9 cellular contexts compared by ENCODE assay signal in genomic region chr11:12224537-12224893, GRCh38.
A peak's percentile ranks its signal among the peaks of the same experiment; 100 is the strongest.
DNase-seq lines count a peak whose midpoint lies in the region; ATAC-seq and TF ChIP-seq lines count a peak whose summit lies in the region.
"Had no signal": no experiment of that assay in that cellular context is flagged by ENCODE, and none has a peak within 500 bp of the region (broad histone marks: within the 10 kb centered on the region; RNA-seq: fewer than 3 reads in every experiment).

No MANE protein-coding gene starts in this region.

- peak overlapping the region; percentile 85 for H3K27ac Mint-ChIP-seq in activated naive CD4-positive, alpha-beta T cell treated with anti-CD3 and anti-CD28 coated beads, Interleukin-2, amount 50 U/mL, for 24 hours

- ATAC-seq in GM18873 (IDR thresholded peaks at IDR 0.05; ENCODE audit: low FRiP score, unreplicated experiment) (peak; percentile 97), HG03097 (IDR thresholded peaks at IDR 0.05; ENCODE audit: low FRiP score, unreplicated experiment) (peak; percentile 96), SK-N-SH treated with all-trans-retinoic acid at 6 μM for 48 hours (peak; percentile 92)

- peak overlapping the region; percentile 77 to 78 for H3K27ac ChIP-seq in right atrium auricular region

- DNase-seq in right atrium auricular region (ENCODE audit: low spot score): peak; percentile 82
- DNase-seq in stimulated activated CD4-positive, alpha-beta T cell treated with anti-CD3 and anti-CD28 coated beads, Interleukin-4, amount 100 ng/mL, for 48 hours (ENCODE audit: low read depth in 2 of 2): peak; percentile 84 to 85
- DNase-seq in SK-N-DZ (ENCODE audit: low spot score): no peak
- no peak for DNase-seq in LoVo (ENCODE audit: low spot score)

- H3K36me3 Mint-ChIP-seq in activated naive CD4-positive, alpha-beta T cell treated with anti-CD3 and anti-CD28 coated beads, Interleukin-2, amount 50 U/mL, for 24 hours: peaks cover 4% of the 10 kb centered on the region

- H3K4me3 Mint-ChIP-seq in activated naive CD4-positive, alpha-beta T cell treated with anti-CD3 and anti-CD28 coated beads, Interleukin-2, amount 50 U/mL, for 24 hours: peak overlapping the region; percentile 43
- H3K4me3 Mint-ChIP-seq: brain had no signal

- peaks cover 0 to 62% of the 10 kb centered on the region in 2 donors for H3K4me1 ChIP-seq in right atrium auricular region

- H3K27me3 ChIP-seq in right atrium auricular region: no peaks in the 10 kb centered on the region

- H3K36me3 ChIP-seq in right atrium auricular region: peaks cover 57% of the 10 kb centered on the region

- no peak overlapping the region for H3K4me3 ChIP-seq in right atrium auricular region

- no peak for TF ChIP-seq CTCF in right atrium auricular region (IDR thresholded peaks at IDR 0.05)

- no peaks in the 10 kb centered on the region for H3K9me3 Mint-ChIP-seq in activated naive CD4-positive, alpha-beta T cell treated with anti-CD3 and anti-CD28 coated beads, Interleukin-2, amount 50 U/mL, for 24 hours

- H3K9me3 ChIP-seq in right atrium auricular region: no peaks in the 10 kb centered on the region

- H3K4me1 Mint-ChIP-seq in activated naive CD4-positive, alpha-beta T cell treated with anti-CD3 and anti-CD28 coated beads, Interleukin-2, amount 50 U/mL, for 24 hours: peaks cover 45% of the 10 kb centered on the region

- no peaks in the 10 kb centered on the region for H3K27me3 Mint-ChIP-seq in activated naive CD4-positive, alpha-beta T cell treated with anti-CD3 and anti-CD28 coated beads, Interleukin-2, amount 50 U/mL, for 24 hours
- H3K27me3 Mint-ChIP-seq: brain had no signal

TF ChIP-seq in SK-N-SH treated with all-trans-retinoic acid at 6 μM for 48 hours, 23 proteins besides CTCF, POLR2A, EP300 and RAD21:
- TF ChIP-seq ZNF70 (CRISPR knock-in tag; IDR thresholded peaks at IDR 0.05): no peak
- TF ChIP-seq RARB (CRISPR knock-in tag; IDR thresholded peaks at IDR 0.05): no peak
- TF ChIP-seq ESRRG (CRISPR knock-in tag; IDR thresholded peaks at IDR 0.05): no peak
- TF ChIP-seq OSR1 (CRISPR knock-in tag; IDR thresholded peaks at IDR 0.05): no peak
- no peak for TF ChIP-seq SNAI2 (CRISPR knock-in tag; IDR thresholded peaks at IDR 0.05)
- TF ChIP-seq ZNF565 (CRISPR knock-in tag; conservative IDR thresholded peaks at IDR 0.05; ENCODE audit: low read depth): no peak
- TF ChIP-seq ZFP3 (CRISPR knock-in tag; IDR thresholded peaks at IDR 0.05): no peak
- TF ChIP-seq PPARA (CRISPR knock-in tag; IDR thresholded peaks at IDR 0.05; ENCODE audit: borderline replicate concordance): no peak
- no peak for TF ChIP-seq ARNTL (CRISPR knock-in tag; IDR thresholded peaks at IDR 0.05; ENCODE audit: borderline replicate concordance, low read depth)
- TF ChIP-seq ZNF8 (CRISPR knock-in tag; IDR thresholded peaks at IDR 0.05): no peak
- TF ChIP-seq TSHZ2 (CRISPR knock-in tag; IDR thresholded peaks at IDR 0.05): no peak
- no peak for TF ChIP-seq TCF4 (CRISPR knock-in tag; IDR thresholded peaks at IDR 0.05; ENCODE audit: borderline replicate concordance)
- TF ChIP-seq TOX (CRISPR knock-in tag; IDR thresholded peaks at IDR 0.05; ENCODE audit: borderline replicate concordance): no peak
- TF ChIP-seq CREB5 (CRISPR knock-in tag; IDR thresholded peaks at IDR 0.05; ENCODE audit: low read depth): no peak
- no peak for TF ChIP-seq CSRNP3 (CRISPR knock-in tag; IDR thresholded peaks at IDR 0.05)
- TF ChIP-seq PATZ1 (CRISPR knock-in tag; IDR thresholded peaks at IDR 0.05; ENCODE audit: borderline replicate concordance): no peak
- TF ChIP-seq ISL1 (CRISPR knock-in tag; IDR thresholded peaks at IDR 0.05): no peak
- TF ChIP-seq BACH2 (CRISPR knock-in tag; IDR thresholded peaks at IDR 0.05; ENCODE audit: borderline replicate concordance): no peak
- TF ChIP-seq GLIS3 (CRISPR knock-in tag; IDR thresholded peaks at IDR 0.05): no peak

Comparison
In these comparisons a context has a peak if more than half of its experiments do, and no peak if none do; other contexts are left out.
1. DNase-seq: peak in right atrium auricular region (single experiment) and stimulated activated CD4-positive, alpha-beta T cell treated with anti-CD3 and anti-CD28 coated beads, Interleukin-4, amount 100 ng/mL, for 48 hours (2 of 2); none in SK-N-DZ (single experiment) and LoVo (single experiment).
2. Peak in every context shown above with its lines, with median percentiles within 50 percentile points of each other: ATAC-seq.